In genomic region chr3:69511361-69511760, GRCh38 we compare ENCODE assay signal across 19 cellular contexts.
DNase-seq lines count a peak whose midpoint lies in the region; ATAC-seq and TF ChIP-seq lines count a peak whose summit lies in the region.
"Had no signal": no experiment of that assay in that cellular context is flagged by ENCODE, and none has a peak within 500 bp of the region (broad histone marks: within the 10 kb centered on the region; RNA-seq: fewer than 3 reads in every experiment).

No MANE protein-coding gene starts in this region.

- DNase-seq in DMS 273 (lab: John Stamatoyannopoulos, UW; ENCODE audit: unreplicated experiment) (peak; percentile 57), DMS 273 treated with DMSO at 0.1 percent for 48 hours (lab: John Stamatoyannopoulos, UW) (no peak), SJCRH30 (peak; percentile 81 to 89), myocyte (ENCODE audit: low read depth) (peak; percentile 6), NCI-H526 treated with DMSO at 0.1 percent for 48 hours (lab: John Stamatoyannopoulos, UW) (no peak)
- no peak for DNase-seq in effector CD8-positive, alpha-beta T cell (lab: John Stamatoyannopoulos, UW)
- DNase-seq: AML-193; Caco-2; CD4-positive, alpha-beta T cell; DND-41; EL; H9 had no signal

- H3K9me3 ChIP-seq in HEK293 (ENCODE audit: control insufficient read depth, insufficient read depth, low read depth, low read length) (no peaks in the 10 kb centered on the region), SJCRH30 (replicated peaks) (0 out of 2 replicates have a peak, but pooled peaks cover 2% of the 10 kb centered on the region)
- H3K9me3 ChIP-seq: A549 had no signal

- H3K27ac ChIP-seq in HEK293 (ENCODE audit: extremely low read depth, low read depth, low read length) (no peak overlapping the region), SJCRH30 (peak overlapping the region; percentile 74)
- H3K27ac ChIP-seq: 22Rv1, A549, C4-2B, HL-60 had no signal

- POLR2A ChIA-PET in HEK293 (lab: Yijun Ruan, JAX), result interaction anchor here (0.6 kb wide), 1 partner anchor 55 kb away, joined by 8 read pairs; no protein-coding TSS in a partner anchor

- CTCF ChIA-PET in HEK293 (lab: Yijun Ruan, JAX), result interaction anchor here (0.6 kb wide), 1 partner anchor 48 kb away, joined by 3 read pairs; no protein-coding TSS in a partner anchor

- TF ChIP-seq CTCF in HEK293 (tag by site-specific recombination; IDR thresholded peaks at IDR 0.05), result no peak

- no peak for ATAC-seq in HG03354 (IDR thresholded peaks at IDR 0.05; ENCODE audit: poor library complexity, severe bottlenecking, unreplicated experiment)
- ATAC-seq: A549, GM12878 had no signal

- H3K4me1 ChIP-seq in HEK293 (ENCODE audit: control insufficient read depth, insufficient read depth, low read length) (no peaks in the 10 kb centered on the region), SJCRH30 (peaks cover 23% of the 10 kb centered on the region)
- H3K4me1 ChIP-seq: A549, Caco-2 had no signal

- H3K4me3 ChIP-seq in HEK293 (ENCODE audit: low read depth, low read length) (no peak overlapping the region), SJCRH30 (no peak overlapping the region)
- H3K4me3 ChIP-seq: A549, GM12878 had no signal

- no peaks in the 10 kb centered on the region for H3K27me3 ChIP-seq in SJCRH30

- H3K36me3 ChIP-seq in HEK293 (ENCODE audit: control insufficient read depth in 2 of 2, insufficient read depth in 1 of 2, low read length in 2 of 2) (no peaks in the 10 kb centered on the region), SJCRH30 (no peaks in the 10 kb centered on the region)

TF ChIP-seq in HEK293, 187 proteins besides CTCF, POLR2A, EP300 and RAD21:
- no peak for TF ChIP-seq ZNF48 (tag by site-specific recombination; IDR thresholded peaks at IDR 0.05)
- no peak for TF ChIP-seq ZBTB10 (tag by site-specific recombination; IDR thresholded peaks at IDR 0.05)
- peak; percentile 80; the same call in 1 of the 2 replicates for TF ChIP-seq ZNF132 (tag by site-specific recombination; IDR thresholded peaks at IDR 0.05; ENCODE audit: borderline replicate concordance)

Comparison
In these comparisons a context has a peak if more than half of its experiments do, and no peak if none do; other contexts are left out.
1. DNase-seq: peak in DMS 273 (single experiment), SJCRH30 (2 of 2) and myocyte (single experiment); none in DMS 273 treated with DMSO at 0.1 percent for 48 hours (single experiment), effector CD8-positive, alpha-beta T cell (single experiment) and NCI-H526 treated with DMSO at 0.1 percent for 48 hours (single experiment).